Comparison of ENCODE assay signal across 8 cellular contexts in genomic region chr15:43824302-43825246, GRCh38. TPM values are rescaled to one million over a fixed set of nuclear protein-coding genes. Genes with fewer than 3 reads are reported as not detected.
A peak's percentile ranks its signal among the peaks of the same experiment; 100 is the strongest.
DNase-seq lines count a peak whose midpoint lies in the region; ATAC-seq and TF ChIP-seq lines count a peak whose summit lies in the region.

A gene with protein sequence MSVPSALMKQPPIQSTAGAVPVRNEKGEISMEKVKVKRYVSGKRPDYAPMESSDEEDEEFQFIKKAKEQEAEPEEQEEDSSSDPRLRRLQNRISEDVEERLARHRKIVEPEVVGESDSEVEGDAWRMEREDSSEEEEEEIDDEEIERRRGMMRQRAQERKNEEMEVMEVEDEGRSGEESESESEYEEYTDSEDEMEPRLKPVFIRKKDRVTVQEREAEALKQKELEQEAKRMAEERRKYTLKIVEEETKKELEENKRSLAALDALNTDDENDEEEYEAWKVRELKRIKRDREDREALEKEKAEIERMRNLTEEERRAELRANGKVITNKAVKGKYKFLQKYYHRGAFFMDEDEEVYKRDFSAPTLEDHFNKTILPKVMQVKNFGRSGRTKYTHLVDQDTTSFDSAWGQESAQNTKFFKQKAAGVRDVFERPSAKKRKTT (minus strand): TSS chr15:43824690. CDS start chr15:43824569, 121 bp downstream.

- H3K9me2 ChIP-seq in hepatocyte (replicated peaks; ENCODE audit: insufficient read depth), result no peaks in the 10 kb centered on the region

- no peaks in the 10 kb centered on the region for H3K36me3 ChIP-seq in hepatocyte (replicated peaks; ENCODE audit: insufficient read depth, low read depth)

- peak within 1 kb of the TSS; percentile 85 for H3K4me3 ChIP-seq in hepatocyte

- H3K27me3 ChIP-seq in hepatocyte, result no peaks in the 10 kb centered on the region

- peak; percentile 94 to 98 for DNase-seq in NCI-H2081 (lab: John Stamatoyannopoulos, UW)
- DNase-seq in T1000 (lab: John Stamatoyannopoulos, UW), result peak; percentile 77
- peak; percentile 97 for DNase-seq in astrocyte of the hippocampus (ENCODE audit: low read depth, low spot score)
- DNase-seq in hepatocyte (ENCODE audit: low spot score), result peak; percentile 97
- peak; percentile 97 for DNase-seq in renal cortical epithelial cell (ENCODE audit: low read depth)

- peak within 1 kb of the TSS; percentile 90 for H3K4me2 ChIP-seq in hepatocyte

- H3K79me2 ChIP-seq in hepatocyte, result peaks cover 57% of the 10 kb centered on the region

- peak within 1 kb of the TSS; percentile 95 for H3K27ac ChIP-seq in hepatocyte

- ATAC-seq in GM18499 (IDR thresholded peaks at IDR 0.05; ENCODE audit: insufficient read depth, unreplicated experiment) (peak; percentile 60), HG03025 (IDR thresholded peaks at IDR 0.05; ENCODE audit: low FRiP score, unreplicated experiment) (peak; percentile 73), GM21786 (IDR thresholded peaks at IDR 0.05; ENCODE audit: unreplicated experiment) (no peak)

- no peaks in the 10 kb centered on the region for H3K9me3 ChIP-seq in hepatocyte (ENCODE audit: low read depth)

- 12% methylated on average over 46 of the region's 46 CpGs for WGBS in hepatocyte (ENCODE audit: low lambda C conversion rate, missing lambda C conversion rate)

- peaks cover 27% of the 10 kb centered on the region for H3K4me1 ChIP-seq in hepatocyte (ENCODE audit: insufficient read depth)

- no peaks in the 10 kb centered on the region for H4K20me1 ChIP-seq in hepatocyte (ENCODE audit: insufficient read depth, poor library complexity, severe bottlenecking)

- H2AFZ ChIP-seq in hepatocyte, result peak within 1 kb of the TSS; percentile 75

- TF ChIP-seq CTCF in hepatocyte (IDR thresholded peaks at IDR 0.05; ENCODE audit: poor library complexity), result no peak

RNA-seq across cellular contexts. Expression of the gene that starts here (rescaled TPM):
- total RNA-seq in hepatocyte (26.9 and 37.8 TPM in 2 replicates), renal cortical epithelial cell (34.7 and 54.1 TPM in 2 replicates)
- 30.9 and 36.9 TPM in 2 replicates for polyA plus RNA-seq in hepatocyte
